Comparison of ENCODE assay signal across 8 cellular contexts in genomic region chr10:66222462-66223046, GRCh38.
"Had no signal": no experiment of that assay in that cellular context is flagged by ENCODE, and none has a peak within 500 bp of the region (broad histone marks: within the 10 kb centered on the region; RNA-seq: fewer than 3 reads in every experiment).

No MANE protein-coding gene starts in this region.

- H2AFZ ChIP-seq: GM23338 had no signal

- H3K4me2 ChIP-seq: GM23338 had no signal

- ATAC-seq: GM23338 had no signal

- H3K4me3 ChIP-seq: GM23338 had no signal

- DNase-seq: H9, HCEC 1CT, HFFc6, KG1 had no signal

- FAIRE-seq: H1, H54, HTR-8/SVneo had no signal
